ENCODE assay signal across 10 cellular contexts in the genomic region with DNA sequence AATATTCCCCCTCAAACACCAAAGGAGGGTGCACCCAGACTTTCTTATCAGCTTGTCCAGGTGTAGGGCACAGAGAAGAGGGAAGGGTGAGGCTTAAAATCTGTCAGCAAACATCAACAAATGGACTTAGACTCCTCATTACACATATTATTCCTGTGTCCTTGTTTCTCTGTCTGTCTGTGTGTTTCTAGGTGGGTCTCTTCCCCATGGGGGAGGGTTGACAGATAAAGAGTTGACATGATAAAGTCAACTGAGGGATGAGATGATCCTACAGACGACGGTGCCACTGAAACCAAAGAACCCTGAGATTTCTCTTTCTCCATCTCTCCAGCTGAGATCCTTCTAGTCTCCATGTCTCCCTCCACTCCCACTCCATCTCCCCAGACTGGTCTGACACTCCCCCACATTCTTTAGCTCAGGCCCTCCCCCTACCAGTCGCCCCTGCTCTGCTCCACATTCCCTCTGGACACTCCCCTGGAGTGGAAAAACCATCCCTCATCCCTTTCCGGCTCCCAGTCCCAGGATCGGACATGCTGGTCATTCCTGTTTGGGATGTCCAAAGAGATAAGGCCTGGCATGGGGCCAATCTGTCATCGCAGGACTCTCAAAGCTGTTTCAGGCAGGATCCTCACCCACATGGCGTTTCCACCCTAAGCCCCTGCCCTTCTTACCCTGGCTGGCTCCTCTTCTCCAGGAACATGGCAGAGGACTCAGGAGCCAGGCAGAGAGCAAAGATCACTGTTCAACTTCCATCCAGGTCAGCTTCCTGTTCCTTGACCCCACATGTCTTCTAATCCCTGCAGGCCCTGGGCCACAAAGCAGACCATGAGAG. TPM values are rescaled to one million over a fixed set of nuclear protein-coding genes. Genes with fewer than 3 reads are reported as not detected.
DNase-seq lines count a peak whose midpoint lies in the region; ATAC-seq and TF ChIP-seq lines count a peak whose summit lies in the region.
"Had no signal": no experiment of that assay in that cellular context is flagged by ENCODE, and none has a peak within 500 bp of the region (broad histone marks: within the 10 kb centered on the region; RNA-seq: fewer than 3 reads in every experiment).

No MANE protein-coding gene starts in this region.

- TF ChIP-seq CTCF in cardiac muscle cell (IDR thresholded peaks at IDR 0.05; ENCODE audit: low read depth, low read length) = no peak
- TF ChIP-seq CTCF in osteocyte (IDR thresholded peaks at IDR 0.05) = no peak

- peak overlapping the region; percentile 96 for H3K27ac Mint-ChIP-seq in osteocyte (ENCODE audit: unreplicated experiment)

- H3K4me3 ChIP-seq in SJSA1 = no peak overlapping the region
- no peak overlapping the region for H3K4me3 ChIP-seq in cardiac muscle cell
- H3K4me3 ChIP-seq: psoas muscle had no signal

- H3K36me3 Mint-ChIP-seq in osteocyte (ENCODE audit: unreplicated experiment) = no peaks in the 10 kb centered on the region
- H3K36me3 Mint-ChIP-seq in activated T-cell treated with anti-CD3 and anti-CD28 coated beads, Interleukin-2, amount 50 U/mL, for 4 hours (ENCODE audit: insufficient read depth) = no peaks in the 10 kb centered on the region

- H3K27me3 Mint-ChIP-seq in osteocyte (ENCODE audit: unreplicated experiment) = no peaks in the 10 kb centered on the region
- H3K27me3 Mint-ChIP-seq in activated T-cell treated with anti-CD3 and anti-CD28 coated beads, Interleukin-2, amount 50 U/mL, for 4 hours (ENCODE audit: low read depth) = peaks cover 3% of the 10 kb centered on the region

- H3K4me1 ChIP-seq in SJSA1 (replicated peaks) = peaks cover 97% of the 10 kb centered on the region
- peaks cover 9% of the 10 kb centered on the region for H3K4me1 ChIP-seq in cardiac muscle cell (ENCODE audit: low read depth)

- DNase-seq in EH (ENCODE audit: low read depth) (peak; percentile 81), SJSA1 (ENCODE audit: low read depth in 1 of 2, low spot score in 2 of 2) (peak in 1 of 2 experiments; percentile 68), cardiac muscle cell (ENCODE audit: low read depth in 1 of 2, low spot score in 1 of 2) (peak in 1 of 2 donors; percentile 93), osteocyte (ENCODE audit: extremely low spot score, unreplicated experiment) (no peak), COLO668 (lab: John Stamatoyannopoulos, UW; ENCODE audit: unreplicated experiment) (no peak), foreskin melanocyte (no peak)
- DNase-seq in activated T-cell treated with anti-CD3 and anti-CD28 coated beads, Interleukin-2, amount 50 U/mL, for 1 hour = no peak
- DNase-seq in activated T-cell treated with anti-CD3 and anti-CD28 coated beads, Interleukin-2, amount 50 U/mL, for 4 hours = no peak

- no peaks in the 10 kb centered on the region for H3K9me3 Mint-ChIP-seq in osteocyte (ENCODE audit: unreplicated experiment)
- H3K9me3 Mint-ChIP-seq in activated T-cell treated with anti-CD3 and anti-CD28 coated beads, Interleukin-2, amount 50 U/mL, for 4 hours = no peaks in the 10 kb centered on the region

- peak overlapping the region; percentile 35 for H3K4me3 Mint-ChIP-seq in osteocyte (ENCODE audit: unreplicated experiment)
- no peak overlapping the region for H3K4me3 Mint-ChIP-seq in activated T-cell treated with anti-CD3 and anti-CD28 coated beads, Interleukin-2, amount 50 U/mL, for 4 hours

- peaks cover 16% of the 10 kb centered on the region for H3K36me3 ChIP-seq in SJSA1
- no peaks in the 10 kb centered on the region for H3K36me3 ChIP-seq in cardiac muscle cell

- no peaks in the 10 kb centered on the region for H3K27me3 ChIP-seq in SJSA1 (replicated peaks)
- H3K27me3 ChIP-seq in cardiac muscle cell = no peaks in the 10 kb centered on the region

- 0 out of 2 replicates have a peak overlapping the region, but pooled peaks have one; percentile 1 for H3K27ac ChIP-seq in SJSA1
- H3K27ac ChIP-seq in cardiac muscle cell = peak overlapping the region; percentile 71
- H3K27ac ChIP-seq: HL-60, psoas muscle had no signal

- ATAC-seq in activated T-cell treated with anti-CD3 and anti-CD28 coated beads, Interleukin-2, amount 50 U/mL, for 4 hours = no peak
- ATAC-seq: psoas muscle had no signal

- H3K9me3 ChIP-seq in SJSA1 (replicated peaks) = no peaks in the 10 kb centered on the region
- H3K9me3 ChIP-seq in cardiac muscle cell (ENCODE audit: low read depth) = no peaks in the 10 kb centered on the region
- H3K9me3 ChIP-seq: psoas muscle had no signal

- H3K4me1 Mint-ChIP-seq in osteocyte (ENCODE audit: unreplicated experiment) = peaks cover 69% of the 10 kb centered on the region
- peaks cover 27% of the 10 kb centered on the region for H3K4me1 Mint-ChIP-seq in activated T-cell treated with anti-CD3 and anti-CD28 coated beads, Interleukin-2, amount 50 U/mL, for 4 hours (ENCODE audit: low read depth)

RNA-seq across cellular contexts. Expression of a gene that starts 2.9 kb away (rescaled TPM):
- total RNA-seq in SJSA1 (2014; rRNA removed; shearing (Covaris generic)) = 142 and 195 TPM in 2 replicates
- total RNA-seq in cardiac muscle cell (40.6 and 41.9 TPM in 2 replicates), osteocyte (201 and 221 TPM in 2 replicates)
- 20.5 and 32.7 TPM in 2 replicates for polyA plus RNA-seq in cardiac muscle cell
- total RNA-seq in activated T-cell treated with anti-CD3 and anti-CD28 coated beads, Interleukin-2, amount 50 U/mL, for 4 hours = 10 to 100 TPM in 1 of 3 donors, 1 to 10 TPM in 2; 9.2 to 10.2 (median 9.4) TPM

RNA-seq across cellular contexts. Expression of a gene that starts 42.1 kb away (rescaled TPM):
- total RNA-seq in SJSA1 (2014; rRNA removed; shearing (Covaris generic)) = 22.2 and 25.3 TPM in 2 replicates
- 79.5 and 88.5 TPM in 2 replicates for total RNA-seq in cardiac muscle cell
- 146 and 156 TPM in 2 replicates for polyA plus RNA-seq in cardiac muscle cell
- total RNA-seq in osteocyte = 66.2 and 67.0 TPM in 2 replicates
- total RNA-seq in activated T-cell treated with anti-CD3 and anti-CD28 coated beads, Interleukin-2, amount 50 U/mL, for 4 hours = 10 to 100 TPM in 1 of 3 donors, 1 to 10 TPM in 2; 8.8 to 11.7 (median 9.2) TPM

RNA-seq across cellular contexts. Expression of a gene that starts 58.0 kb away (rescaled TPM):
- not detected in 2 replicates for total RNA-seq in SJSA1 (2014; rRNA removed; shearing (Covaris generic))
- total RNA-seq in cardiac muscle cell = 0.14 and 0.63 TPM in 2 replicates
- 1.1 and 2.1 TPM in 2 replicates for polyA plus RNA-seq in cardiac muscle cell
- not detected in 2 replicates for total RNA-seq in osteocyte
- total RNA-seq in activated T-cell treated with anti-CD3 and anti-CD28 coated beads, Interleukin-2, amount 50 U/mL, for 4 hours = under 1 TPM; 0.08 to 0.47 (median 0.25) TPM
- total RNA-seq: psoas muscle had no signal
